27 cellular contexts compared by ENCODE assay signal in genomic region chr13:75444016-75444415, GRCh38. TPM values are rescaled to one million over a fixed set of nuclear protein-coding genes. Genes with fewer than 3 reads are reported as not detected.
DNase-seq lines count a peak whose midpoint lies in the region; ATAC-seq, FAIRE-seq and TF ChIP-seq lines count a peak whose summit lies in the region.
"Had no signal": no experiment of that assay in that cellular context is flagged by ENCODE, and none has a peak within 500 bp of the region (broad histone marks: within the 10 kb centered on the region; RNA-seq: fewer than 3 reads in every experiment).

No MANE protein-coding gene starts in this region.

- H3K36me3 ChIP-seq in heart left ventricle (no peaks in the 10 kb centered on the region), endodermal cell (ENCODE audit: control insufficient read depth, insufficient read depth, low read length) (no peaks in the 10 kb centered on the region), psoas muscle (ENCODE audit: insufficient read depth in 1 of 2, low read depth in 1 of 2) (no peaks in the 10 kb centered on the region), esophagus squamous epithelium (no peaks in the 10 kb centered on the region), ascending aorta (no peaks in the 10 kb centered on the region)
- H3K36me3 ChIP-seq: HAP-1 had no signal

- TF ChIP-seq POLR2A in heart left ventricle (IDR thresholded peaks at IDR 0.05) (no peak), esophagus squamous epithelium (IDR thresholded peaks at IDR 0.05) (no peak)

- H3K27me3 ChIP-seq in heart left ventricle (no peaks in the 10 kb centered on the region), endodermal cell (ENCODE audit: control insufficient read depth, insufficient read depth, low read length, poor library complexity, severe bottlenecking) (no peaks in the 10 kb centered on the region), psoas muscle (ENCODE audit: insufficient read depth in 3 of 3, low read length in 2 of 3) (no peaks in the 10 kb centered on the region), esophagus squamous epithelium (no peaks in the 10 kb centered on the region), ascending aorta (no peaks in the 10 kb centered on the region)

- H3K27ac ChIP-seq in heart left ventricle (peak overlapping the region; percentile 11 to 87 (median 74)), endodermal cell (ENCODE audit: low read depth, low read length) (no peak overlapping the region), psoas muscle (peak overlapping the region; percentile 84), esophagus squamous epithelium (no peak overlapping the region), ascending aorta (no peak overlapping the region)
- H3K27ac ChIP-seq: 22Rv1, C4-2B, KMS-11 had no signal

- ATAC-seq in heart left ventricle (no peak), psoas muscle (no peak)
- ATAC-seq: CD8-positive, alpha-beta T cell had no signal

- H3K4me1 Mint-ChIP-seq in endodermal cell = peaks cover 4% of the 10 kb centered on the region
- H3K4me1 Mint-ChIP-seq: B cell had no signal

- H3K4me1 ChIP-seq in heart left ventricle = peaks cover 0 to 61% (median 27%) of the 10 kb centered on the region in 12 donors
- H3K4me1 ChIP-seq in endodermal cell (ENCODE audit: control insufficient read depth, insufficient read depth, low read length) = no peaks in the 10 kb centered on the region
- H3K4me1 ChIP-seq in psoas muscle = peaks cover 59% of the 10 kb centered on the region
- peaks cover 0 to 26% (median 3%) of the 10 kb centered on the region in 3 donors for H3K4me1 ChIP-seq in esophagus squamous epithelium
- no peaks in the 10 kb centered on the region for H3K4me1 ChIP-seq in ascending aorta
- H3K4me1 ChIP-seq: HAP-1 had no signal

- H3K4me3 Mint-ChIP-seq in endodermal cell = no peak overlapping the region
- H3K4me3 Mint-ChIP-seq: B cell; CD8-positive, alpha-beta T cell; GM23338; HFFc6 had no signal

- TF ChIP-seq CTCF in heart left ventricle (IDR thresholded peaks at IDR 0.05) (no peak), endodermal cell (conservative IDR thresholded peaks at IDR 0.05) (no peak), psoas muscle (IDR thresholded peaks at IDR 0.05) (no peak), esophagus squamous epithelium (IDR thresholded peaks at IDR 0.05) (no peak), ascending aorta (IDR thresholded peaks at IDR 0.05) (no peak)

- no peak overlapping the region for H3K9ac ChIP-seq in endodermal cell (ENCODE audit: extremely low read depth, low read length, poor library complexity, severe bottlenecking)
- H3K9ac ChIP-seq: KMS-11 had no signal

- H3K27ac Mint-ChIP-seq in endodermal cell = peak overlapping the region; percentile 55
- H3K27ac Mint-ChIP-seq: B cell; CD8-positive, alpha-beta T cell; HFFc6 had no signal

- H3K9me3 ChIP-seq in heart left ventricle = peaks cover 0 to 7% (median 0%) of the 10 kb centered on the region in 12 donors
- no peaks in the 10 kb centered on the region for H3K9me3 ChIP-seq in endodermal cell (ENCODE audit: control insufficient read depth, low read length)
- H3K9me3 ChIP-seq in psoas muscle = no peaks in the 10 kb centered on the region
- H3K9me3 ChIP-seq in esophagus squamous epithelium = no peaks in the 10 kb centered on the region
- no peaks in the 10 kb centered on the region for H3K9me3 ChIP-seq in ascending aorta
- H3K9me3 ChIP-seq: HAP-1 had no signal

- 88 to 95% (median 92%) methylated on average over 6 of the region's 6 CpGs for WGBS in heart left ventricle, 4 donors
- WGBS in endodermal cell (ENCODE audit: insufficient coverage in 1 of 2, insufficient read length in 1 of 2), 2 experiments = 91 to 96% methylated on average over 4 to 6 of the region's 6 CpGs
- WGBS in psoas muscle, 3 donors = 86 to 90% (median 89%) methylated on average over 6 of the region's 6 CpGs
- WGBS in esophagus squamous epithelium, 2 donors = 89 to 91% methylated on average over 6 of the region's 6 CpGs

- DNase-seq in heart left ventricle = no peak
- no peak for DNase-seq in cardiac septum (ENCODE audit: low spot score)
- DNase-seq in GM18507 (ENCODE audit: extremely low spot score, insufficient read length, low read depth) = no peak
- DNase-seq in endodermal cell = no peak
- no peak for DNase-seq in psoas muscle
- DNase-seq in esophagus squamous epithelium (lab: John Stamatoyannopoulos, UW) = no peak
- DNase-seq in activated effector memory CD4-positive, alpha-beta T cell treated with Interleukin-2 at 50 U/mL for 16 hours = no peak
- DNase-seq in ascending aorta (ENCODE audit: low spot score in 2 of 2) = no peak
- DNase-seq: CD8-positive, alpha-beta T cell; DMS153; HFFc6; IMR-90; MM.1S; NCI-H1694; NCI-H2029 treated with DMSO at 0.1 percent for 48 hours; NCI-H226; NCI-H510A; NCI-H69; RPMI8226; SHP77 treated with DMSO at 0.1 percent for 48 hours had no signal

- H3K4me3 ChIP-seq in heart left ventricle = no peak overlapping the region
- no peak overlapping the region for H3K4me3 ChIP-seq in endodermal cell (ENCODE audit: low read length)
- peak overlapping the region; percentile 39 for H3K4me3 ChIP-seq in psoas muscle
- no peak overlapping the region for H3K4me3 ChIP-seq in esophagus squamous epithelium
- H3K4me3 ChIP-seq in ascending aorta = no peak overlapping the region
- H3K4me3 ChIP-seq: GM23338, HAP-1 had no signal

- H3K36me3 Mint-ChIP-seq in endodermal cell (ENCODE audit: low read depth) = no peaks in the 10 kb centered on the region
- H3K36me3 Mint-ChIP-seq: CD8-positive, alpha-beta T cell had no signal

- intact Hi-C loops in heart left ventricle (cut with DNase I) (loop anchor here in 2 of 10 donors (5.0 kb wide), 2 partner anchors 33 to 37 kb away; no protein-coding TSS in a partner anchor), cardiac septum (cut with DNase I) (no loop called here), psoas muscle (cut with DNase I) (no loop called here), esophagus squamous epithelium (cut with DNase I) (no loop called here), ascending aorta (cut with DNase I) (no loop called here)

- peak; percentile 12 for FAIRE-seq in GM18507 (lab: Jason Lieb, UNC)
- FAIRE-seq: HTR-8/SVneo had no signal

- H3K9me3 Mint-ChIP-seq in endodermal cell = peaks cover 4% of the 10 kb centered on the region
- H3K9me3 Mint-ChIP-seq: CD8-positive, alpha-beta T cell; HFFc6 had no signal

- H3K27me3 Mint-ChIP-seq in endodermal cell (ENCODE audit: insufficient read depth) = no peaks in the 10 kb centered on the region

RNA-seq across cellular contexts. Expression of gene TBC1D4, which starts 38.0 kb away (rescaled TPM):
- 100 to 1,000 TPM in 3 of 9 donors, 10 to 100 TPM in 6; 52.9 to 158 (median 85.6) TPM for total RNA-seq in heart left ventricle
- 10 to 100 TPM; 26.8 to 31.9 TPM for polyA plus RNA-seq in heart left ventricle
- 84.9 TPM for total RNA-seq in cardiac septum
- 1 to 10 TPM; 3.2 to 4.7 TPM for total RNA-seq in endodermal cell
- polyA plus RNA-seq in endodermal cell (2013, experiment 1 of 2) = 11.9 TPM
- polyA plus RNA-seq in endodermal cell (2013, experiment 2 of 2) = 11.1 TPM
- 100 to 1,000 TPM in 1 of 4 donors, 10 to 100 TPM in 3; 36.9 to 127 (median 93.4) TPM for total RNA-seq in psoas muscle
- 100 to 1,000 TPM in 1 of 3 donors, 10 to 100 TPM in 1, 1 to 10 TPM in 1; 3.1 to 105 (median 36.7) TPM for polyA plus RNA-seq in psoas muscle
- total RNA-seq in esophagus squamous epithelium = 10 to 100 TPM; 14.9 to 20.8 (median 16.6) TPM
- total RNA-seq in ascending aorta = 9.5 TPM

Comparison
In these comparisons a context has a peak if more than half of its experiments do, and no peak if none do; other contexts are left out.
1. H3K27ac ChIP-seq: peak in heart left ventricle (12 of 12) and psoas muscle (single experiment); none in endodermal cell (single experiment), esophagus squamous epithelium (0 of 4) and ascending aorta (0 of 2).